Comparison of ENCODE assay signal across 28 cellular contexts in the genomic region with DNA sequence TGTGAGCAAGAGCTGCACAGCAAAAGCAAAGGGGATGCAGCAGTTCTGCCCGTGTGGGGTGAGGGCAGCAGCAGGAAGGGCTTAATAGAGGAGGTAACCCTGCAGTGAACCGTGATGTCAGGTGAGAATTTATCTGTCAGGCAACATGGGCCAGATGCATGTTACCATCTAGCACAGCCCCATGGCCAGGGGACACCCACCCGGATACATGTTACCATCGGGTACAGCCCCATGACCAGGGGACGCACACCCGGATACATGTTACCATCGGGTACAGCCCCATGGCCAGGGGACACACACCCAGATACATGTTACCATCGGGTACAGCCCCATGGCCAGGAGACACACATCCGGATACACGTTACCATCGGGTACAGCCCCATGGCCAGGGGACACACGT.
"Had no signal": no experiment of that assay in that cellular context is flagged by ENCODE, and none has a peak within 500 bp of the region (broad histone marks: within the 10 kb centered on the region; RNA-seq: fewer than 3 reads in every experiment).

No MANE protein-coding gene starts in this region.

- DNase-seq: stimulated activated CD4-positive, alpha-beta T cell treated with anti-CD3 and anti-CD28 coated beads, Interleukin-2, amount 100 ng/mL, for 48 hours; stimulated activated CD4-positive, alpha-beta T cell treated with anti-CD3 and anti-CD28 coated beads, Interleukin-4, amount 100 ng/mL, for 1 hour; stimulated activated CD4-positive, alpha-beta T cell treated with anti-CD3 and anti-CD28 coated beads, Interleukin-4, amount 100 ng/mL, for 24 hours; stimulated activated CD4-positive, alpha-beta T cell treated with anti-CD3 and anti-CD28 coated beads, Interleukin-4, amount 100 ng/mL, for 4 hours; stimulated activated CD8-positive, alpha-beta memory T cell treated with anti-CD3 and anti-CD28 coated beads, Interleukin-4, amount 100 ng/mL, for 48 hours; stimulated activated naive B cell treated with anti-CD40 and anti-IgM and Interleukin-4, amounts not matched to agents 10 μg/mL and 1 μg/mL and 100 μg/mL, for 72 hours; stimulated activated naive CD4-positive, alpha-beta T cell; stimulated activated naive CD4-positive, alpha-beta T cell treated with Interleukin-2 at 50 U/mL for 16 hours; stimulated activated naive CD8-positive, alpha-beta T cell treated with anti-CD3 and anti-CD28 coated beads, Interleukin-15, amount 100 ng/mL, for 72 hours; stimulated activated naive CD8-positive, alpha-beta T cell treated with anti-CD3 and anti-CD28 coated beads, Interleukin-15, Interleukin-2, amounts not matched to agents 100 U/mL and 50 U/mL, for 24 hours; stomach; substantia nigra; testis; thyroid gland; tibial artery; transverse colon; trophoblast cell; upper lobe of left lung; upper lobe of right lung; uterus had no signal

- H3K4me3 ChIP-seq: stomach, suprapubic skin, testis, thoracic aorta, thyroid gland, tibial artery, tibial nerve, transverse colon, upper lobe of left lung, upper lobe of right lung, uterus, vagina had no signal

- H3K4me1 ChIP-seq: stomach, suprapubic skin, testis, thyroid gland, tibial artery, tibial nerve, transverse colon, upper lobe of left lung, upper lobe of right lung, uterus, vagina had no signal

- H3K27ac Mint-ChIP-seq: stimulated activated effector memory CD8-positive, alpha-beta T cell treated with anti-CD3 and anti-CD28 coated beads, Interleukin-12 subunit alpha, Interleukin-12 subunit beta, amount 100 ng/mL, for 72 hours; stimulated activated memory B cell treated with anti-CD40 and anti-IgM and Interleukin-4, amounts not matched to agents 10 μg/mL and 1 μg/mL and 100 μg/mL, for 72 hours; stimulated activated naive B cell treated with anti-CD40 and anti-IgM and Interleukin-4, amounts not matched to agents 10 μg/mL and 1 μg/mL and 100 μg/mL, for 72 hours; stimulated activated naive CD8-positive, alpha-beta T cell treated with anti-CD3 and anti-CD28 coated beads, Interleukin-15, amount 100 ng/mL, for 72 hours; stimulated activated naive CD8-positive, alpha-beta T cell treated with anti-CD3 and anti-CD28 coated beads, Interleukin-15, Interleukin-2, amounts not matched to agents 100 ng/mL and 50 ng/mL, for 24 hours; type B pancreatic cell had no signal

- H3K36me3 Mint-ChIP-seq: stimulated activated effector memory CD8-positive, alpha-beta T cell treated with anti-CD3 and anti-CD28 coated beads, Interleukin-12 subunit alpha, Interleukin-12 subunit beta, amount 100 ng/mL, for 72 hours; stimulated activated memory B cell treated with anti-CD40 and anti-IgM and Interleukin-4, amounts not matched to agents 10 μg/mL and 1 μg/mL and 100 μg/mL, for 72 hours; stimulated activated naive B cell treated with anti-CD40 and anti-IgM and Interleukin-4, amounts not matched to agents 10 μg/mL and 1 μg/mL and 100 μg/mL, for 72 hours; type B pancreatic cell had no signal

- H3K4me3 Mint-ChIP-seq: stimulated activated effector memory CD8-positive, alpha-beta T cell treated with anti-CD3 and anti-CD28 coated beads, Interleukin-12 subunit alpha, Interleukin-12 subunit beta, amount 100 ng/mL, for 72 hours; stimulated activated memory B cell treated with anti-CD40 and anti-IgM and Interleukin-4, amounts not matched to agents 10 μg/mL and 1 μg/mL and 100 μg/mL, for 72 hours; stimulated activated naive B cell treated with anti-CD40 and anti-IgM and Interleukin-4, amounts not matched to agents 10 μg/mL and 1 μg/mL and 100 μg/mL, for 72 hours; stimulated activated naive CD8-positive, alpha-beta T cell treated with anti-CD3 and anti-CD28 coated beads, Interleukin-15, amount 100 ng/mL, for 72 hours; stimulated activated naive CD8-positive, alpha-beta T cell treated with anti-CD3 and anti-CD28 coated beads, Interleukin-15, Interleukin-2, amounts not matched to agents 100 ng/mL and 50 ng/mL, for 24 hours; type B pancreatic cell had no signal

- H3K9me3 Mint-ChIP-seq: stimulated activated effector memory CD8-positive, alpha-beta T cell treated with anti-CD3 and anti-CD28 coated beads, Interleukin-12 subunit alpha, Interleukin-12 subunit beta, amount 100 ng/mL, for 72 hours; stimulated activated naive CD8-positive, alpha-beta T cell treated with anti-CD3 and anti-CD28 coated beads, Interleukin-15, Interleukin-2, amounts not matched to agents 100 ng/mL and 50 ng/mL, for 24 hours; type B pancreatic cell had no signal

- H3K4me1 Mint-ChIP-seq: stimulated activated effector memory CD8-positive, alpha-beta T cell treated with anti-CD3 and anti-CD28 coated beads, Interleukin-12 subunit alpha, Interleukin-12 subunit beta, amount 100 ng/mL, for 72 hours; stimulated activated memory B cell treated with anti-CD40 and anti-IgM and Interleukin-4, amounts not matched to agents 10 μg/mL and 1 μg/mL and 100 μg/mL, for 72 hours; stimulated activated naive CD8-positive, alpha-beta T cell treated with anti-CD3 and anti-CD28 coated beads, Interleukin-15, amount 100 ng/mL, for 72 hours had no signal

- H3K36me3 ChIP-seq: stomach, suprapubic skin, thoracic aorta, thyroid gland, tibial artery, tibial nerve, transverse colon, upper lobe of left lung, upper lobe of right lung, uterus, vagina had no signal

- H3K27ac ChIP-seq: stomach, suprapubic skin, testis, thoracic aorta, thyroid gland, tibial artery, tibial nerve, transverse colon, upper lobe of left lung, upper lobe of right lung, uterus, vagina had no signal

- H3K9me3 ChIP-seq: suprapubic skin, testis, thoracic aorta, thyroid gland, tibial artery, transverse colon, upper lobe of left lung, upper lobe of right lung, uterus, vagina had no signal

- H3K27me3 ChIP-seq: testis, thyroid gland, transverse colon, upper lobe of left lung, upper lobe of right lung, uterus, vagina had no signal
